Comparison of ENCODE assay signal across 34 cellular contexts in the genomic region with DNA sequence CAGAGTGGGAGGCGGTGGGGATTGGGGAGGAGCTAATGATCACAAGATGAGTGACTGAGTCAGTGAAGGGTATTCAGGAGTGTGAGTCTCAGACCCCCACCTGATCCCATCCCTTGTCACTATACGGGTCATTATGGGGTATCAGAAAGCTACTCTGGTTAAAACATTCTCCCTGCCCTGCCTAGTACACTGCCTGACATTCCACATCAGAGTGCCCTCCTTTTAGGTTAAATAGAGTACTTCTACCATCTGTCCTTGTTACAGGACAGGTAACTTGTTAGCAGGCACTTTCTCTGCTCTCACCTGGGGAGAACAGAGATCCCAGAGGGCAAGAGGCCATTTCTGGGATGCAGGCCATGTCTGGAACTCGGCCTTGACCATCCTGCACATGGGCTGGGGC.
"Had no signal": no experiment of that assay in that cellular context is flagged by ENCODE, and none has a peak within 500 bp of the region (broad histone marks: within the 10 kb centered on the region; RNA-seq: fewer than 3 reads in every experiment).

No MANE protein-coding gene starts in this region.

- H3K27me3 ChIP-seq: ascending aorta, cardiac muscle cell had no signal

- DNase-seq: activated B cell treated with CpG ODN at 0.5 μM for 24 hours; activated CD4-positive, alpha-beta memory T cell treated with anti-CD3 and anti-CD28 coated beads for 36 hours; activated CD4-positive, alpha-beta T cell treated with anti-CD3 and anti-CD28 coated beads for 4 hours; activated CD4-positive, alpha-beta T cell treated with anti-CD3 and anti-CD28 coated beads, Interleukin-2, amount 10 ng/mL, durations not matched to agents 24 days and 14 days; activated CD4-positive, alpha-beta T cell treated with anti-CD3 and anti-CD28 coated beads, Interleukin-2, amount 50 U/mL, for 1 hour; activated CD4-positive, alpha-beta T cell treated with anti-CD3 and anti-CD28 coated beads, Interleukin-2, amount 50 U/mL, for 4 hours; activated CD4-positive, CD25-positive, alpha-beta regulatory T cell treated with anti-CD3 and anti-CD28 coated beads, Interleukin-2, amount 50 U/mL, for 72 hours; activated CD8-positive, alpha-beta memory T cell treated with anti-CD3 and anti-CD28 coated beads, Interleukin-2, amount 50 U/mL, for 4 hours; activated CD8-positive, alpha-beta T cell treated with anti-CD3 and anti-CD28 coated beads for 36 hours; activated effector memory CD4-positive, alpha-beta T cell treated with Interleukin-2 at 50 U/mL for 16 hours; activated gamma-delta T cell; activated naive CD4-positive, alpha-beta T cell treated with anti-CD3 and anti-CD28 coated beads, Interleukin-2, amount 10 ng/mL, durations not matched to agents 7 days and 5 days; activated naive CD4-positive, alpha-beta T cell treated with Interleukin-2 at 50 U/mL for 16 hours; activated naive CD8-positive, alpha-beta T cell treated with anti-CD3 and anti-CD28 coated beads, Interleukin-2, amount 10 ng/mL, durations not matched to agents 7 days and 5 days; activated naive CD8-positive, alpha-beta T cell treated with anti-CD3 and anti-CD28 coated beads, Interleukin-2, amount 50 U/mL, for 24 hours; activated T-cell treated with anti-CD3 and anti-CD28 coated beads for 4 hours; activated T-cell treated with anti-CD3 and anti-CD28 coated beads, Interleukin-2, amount 50 U/mL, for 24 hours; activated T-cell treated with anti-CD3 and anti-CD28 coated beads, Interleukin-2, amount 50 U/mL, for 48 hours; amygdala; anterior cingulate cortex; cerebellar nuclear complex; T-helper 1 cell; T-helper 2 cell; T-helper 9 cell had no signal

- H3K27ac Mint-ChIP-seq: activated B cell treated with CpG ODN at 0.5 μM for 24 hours; activated CD4-positive, alpha-beta memory T cell treated with anti-CD3 and anti-CD28 coated beads for 36 hours; activated CD4-positive, alpha-beta T cell treated with anti-CD3 and anti-CD28 coated beads, Interleukin-2, amount 10 ng/mL, durations not matched to agents 24 days and 14 days; activated CD8-positive, alpha-beta T cell treated with anti-CD3 and anti-CD28 coated beads for 36 hours; activated naive CD4-positive, alpha-beta T cell treated with anti-CD3 and anti-CD28 coated beads, Interleukin-2, amount 10 ng/mL, durations not matched to agents 7 days and 5 days; activated naive CD4-positive, alpha-beta T cell treated with anti-CD3 and anti-CD28 coated beads, Interleukin-2, amount 50 U/mL, for 24 hours; activated naive CD8-positive, alpha-beta T cell; activated naive CD8-positive, alpha-beta T cell treated with anti-CD3 and anti-CD28 coated beads, Interleukin-2, amount 50 U/mL, for 24 hours; activated T-cell treated with anti-CD3 and anti-CD28 coated beads, Interleukin-2, amount 50 U/mL, for 24 hours; activated T-helper 2 cell treated with anti-CD3 and anti-CD28 coated beads, Interferon-gamma antibody, Interleukin-2, Interleukin-4, amounts not matched to agents 10 μg/mL and 5 μg/mL and 100 μg/mL, durations not matched to agents 14 hours and 24 hours and 36 hours; T-helper 1 cell treated with Interleukin-12 subunit alpha and Interleukin-12 subunit beta and Interleukin-4 antibody, amounts not matched to agents 30 μg/mL and 1 μg/mL, for 36 hours; T-helper 2 cell treated with Interferon-gamma antibody and Interleukin-4, amounts not matched to agents 5 μg/mL and 100 μg/mL, for 36 hours had no signal

- H3K4me1 Mint-ChIP-seq: activated B cell treated with CpG ODN at 0.5 μM for 24 hours; activated CD4-positive, alpha-beta T cell treated with anti-CD3 and anti-CD28 coated beads, Interleukin-2, amount 10 ng/mL, durations not matched to agents 24 days and 14 days; activated naive CD4-positive, alpha-beta T cell treated with anti-CD3 and anti-CD28 coated beads, Interleukin-2, amount 10 ng/mL, durations not matched to agents 7 days and 5 days; activated naive CD4-positive, alpha-beta T cell treated with anti-CD3 and anti-CD28 coated beads, Interleukin-2, amount 50 U/mL, for 24 hours; activated naive CD8-positive, alpha-beta T cell treated with anti-CD3 and anti-CD28 coated beads, Interleukin-2, amount 10 ng/mL, durations not matched to agents 7 days and 5 days; activated naive CD8-positive, alpha-beta T cell treated with anti-CD3 and anti-CD28 coated beads, Interleukin-2, amount 50 U/mL, for 24 hours; central memory CD8-positive, alpha-beta T cell had no signal

- H3K4me3 ChIP-seq: ascending aorta, cardiac muscle cell had no signal

- H3K36me3 Mint-ChIP-seq: activated CD4-positive, alpha-beta memory T cell treated with anti-CD3 and anti-CD28 coated beads for 36 hours; activated naive CD4-positive, alpha-beta T cell treated with anti-CD3 and anti-CD28 coated beads, Interleukin-2, amount 10 ng/mL, durations not matched to agents 7 days and 5 days; activated naive CD4-positive, alpha-beta T cell treated with anti-CD3 and anti-CD28 coated beads, Interleukin-2, amount 50 U/mL, for 24 hours; activated naive CD8-positive, alpha-beta T cell; activated naive CD8-positive, alpha-beta T cell treated with anti-CD3 and anti-CD28 coated beads, Interleukin-2, amount 10 ng/mL, durations not matched to agents 7 days and 5 days had no signal

- H3K4me3 Mint-ChIP-seq: activated B cell treated with CpG ODN at 0.5 μM for 24 hours; activated CD4-positive, alpha-beta memory T cell treated with anti-CD3 and anti-CD28 coated beads for 36 hours; activated CD4-positive, alpha-beta T cell treated with anti-CD3 and anti-CD28 coated beads, Interleukin-2, amount 10 ng/mL, durations not matched to agents 24 days and 14 days; activated CD8-positive, alpha-beta T cell treated with anti-CD3 and anti-CD28 coated beads for 36 hours; activated naive CD4-positive, alpha-beta T cell treated with anti-CD3 and anti-CD28 coated beads, Interleukin-2, amount 10 ng/mL, durations not matched to agents 7 days and 5 days; activated naive CD4-positive, alpha-beta T cell treated with anti-CD3 and anti-CD28 coated beads, Interleukin-2, amount 50 U/mL, for 24 hours; activated naive CD8-positive, alpha-beta T cell; activated naive CD8-positive, alpha-beta T cell treated with anti-CD3 and anti-CD28 coated beads, Interleukin-2, amount 10 ng/mL, durations not matched to agents 7 days and 5 days; activated naive CD8-positive, alpha-beta T cell treated with anti-CD3 and anti-CD28 coated beads, Interleukin-2, amount 50 U/mL, for 24 hours; activated T-cell treated with anti-CD3 and anti-CD28 coated beads, Interleukin-2, amount 50 U/mL, for 24 hours; brain; central memory CD8-positive, alpha-beta T cell; T-helper 1 cell treated with Interleukin-12 subunit alpha and Interleukin-12 subunit beta and Interleukin-4 antibody, amounts not matched to agents 30 μg/mL and 1 μg/mL, for 36 hours; T-helper 2 cell treated with Interferon-gamma antibody and Interleukin-4, amounts not matched to agents 5 μg/mL and 100 μg/mL, for 36 hours had no signal

- H3K4me1 ChIP-seq: ascending aorta had no signal

- H3K9me3 Mint-ChIP-seq: activated CD4-positive, alpha-beta memory T cell treated with anti-CD3 and anti-CD28 coated beads for 36 hours; activated CD4-positive, alpha-beta T cell treated with anti-CD3 and anti-CD28 coated beads, Interleukin-2, amount 10 ng/mL, durations not matched to agents 24 days and 14 days; activated CD8-positive, alpha-beta T cell treated with anti-CD3 and anti-CD28 coated beads for 36 hours; activated naive CD4-positive, alpha-beta T cell treated with anti-CD3 and anti-CD28 coated beads, Interleukin-2, amount 10 ng/mL, durations not matched to agents 7 days and 5 days; activated naive CD4-positive, alpha-beta T cell treated with anti-CD3 and anti-CD28 coated beads, Interleukin-2, amount 50 U/mL, for 24 hours; activated naive CD8-positive, alpha-beta T cell treated with anti-CD3 and anti-CD28 coated beads, Interleukin-2, amount 10 ng/mL, durations not matched to agents 7 days and 5 days; activated naive CD8-positive, alpha-beta T cell treated with anti-CD3 and anti-CD28 coated beads, Interleukin-2, amount 50 U/mL, for 24 hours; activated T-cell treated with anti-CD3 and anti-CD28 coated beads, Interleukin-2, amount 50 U/mL, for 24 hours; activated T-helper 2 cell treated with anti-CD3 and anti-CD28 coated beads, Interferon-gamma antibody, Interleukin-2, Interleukin-4, amounts not matched to agents 10 μg/mL and 5 μg/mL and 100 μg/mL, durations not matched to agents 14 hours and 24 hours and 36 hours; central memory CD8-positive, alpha-beta T cell; T-helper 1 cell treated with Interleukin-12 subunit alpha and Interleukin-12 subunit beta and Interleukin-4 antibody, amounts not matched to agents 30 μg/mL and 1 μg/mL, for 36 hours; T-helper 2 cell treated with Interferon-gamma antibody and Interleukin-4, amounts not matched to agents 5 μg/mL and 100 μg/mL, for 36 hours had no signal

- H3K36me3 ChIP-seq: ascending aorta, cardiac muscle cell had no signal

- H3K27me3 Mint-ChIP-seq: activated B cell treated with CpG ODN at 0.5 μM for 24 hours; activated CD4-positive, alpha-beta memory T cell treated with anti-CD3 and anti-CD28 coated beads for 36 hours; activated naive CD4-positive, alpha-beta T cell treated with anti-CD3 and anti-CD28 coated beads, Interleukin-2, amount 50 U/mL, for 24 hours had no signal

- H3K27ac ChIP-seq: ascending aorta, cardiac muscle cell, VCaP had no signal

- ATAC-seq: activated CD8-positive, alpha-beta T cell treated with anti-CD3 and anti-CD28 coated beads for 36 hours; activated naive CD8-positive, alpha-beta T cell treated with anti-CD3 and anti-CD28 coated beads, Interleukin-2, amount 50 U/mL, for 24 hours had no signal

- H3K9me3 ChIP-seq: ascending aorta had no signal
